Comparison of ENCODE assay signal across 8 cellular contexts in genomic region chr1:66253330-66253921, GRCh38.
DNase-seq lines count a peak whose midpoint lies in the region; ATAC-seq and TF ChIP-seq lines count a peak whose summit lies in the region.

No MANE protein-coding gene starts in this region.

- no peak overlapping the region for H3K4me3 Mint-ChIP-seq in T-helper 17 cell

- TF ChIP-seq CTCF in fibroblast of pulmonary artery (IDR thresholded peaks at IDR 0.05; ENCODE audit: low read length, missing control alignments), result peak; percentile 84
- peak in 1 of 3 donors; percentile 32 for TF ChIP-seq CTCF in omental fat pad (IDR thresholded peaks at IDR 0.05)

- peak; percentile 87 for ATAC-seq in GM18499 (IDR thresholded peaks at IDR 0.05; ENCODE audit: insufficient read depth, unreplicated experiment)
- peak; percentile 79 for ATAC-seq in HG02798 (IDR thresholded peaks at IDR 0.05; ENCODE audit: poor library complexity, unreplicated experiment)
- peak; percentile 88 for ATAC-seq in T-helper 17 cell
- peak; percentile 78 for ATAC-seq in omental fat pad (ENCODE audit: low FRiP score)

- H3K36me3 Mint-ChIP-seq in T-helper 17 cell (ENCODE audit: low read depth), result peaks cover 3% of the 10 kb centered on the region

- no peaks in the 10 kb centered on the region for H3K27me3 Mint-ChIP-seq in T-helper 17 cell

- DNase-seq in Ammon's horn (ENCODE audit: low spot score), result peak; percentile 88
- peak; percentile 79 for DNase-seq in NCI-H1105 treated with DMSO at 0.1 percent for 48 hours (lab: John Stamatoyannopoulos, UW)
- DNase-seq in T-helper 17 cell, result no peak
- DNase-seq in fibroblast of pulmonary artery (ENCODE audit: low read depth), result peak; percentile 88
- no peak for DNase-seq in omental fat pad (ENCODE audit: low spot score)
- DNase-seq in 8988T, result no peak

- no peaks in the 10 kb centered on the region for H3K9me3 ChIP-seq in T-helper 17 cell (ENCODE audit: control insufficient read depth, low read length, poor library complexity, severe bottlenecking)

- H3K27ac Mint-ChIP-seq in T-helper 17 cell, result no peak overlapping the region

- H3K4me1 Mint-ChIP-seq in T-helper 17 cell, result peaks cover 35% of the 10 kb centered on the region

- no peak overlapping the region for H3K4me3 ChIP-seq in fibroblast of pulmonary artery (replicated peaks; ENCODE audit: low read depth, low read length)

Comparison
In these comparisons a context has a peak if more than half of its experiments do, and no peak if none do; other contexts are left out.
1. DNase-seq: peak in Ammon's horn (single experiment), NCI-H1105 treated with DMSO at 0.1 percent for 48 hours (single experiment) and fibroblast of pulmonary artery (single experiment); none in T-helper 17 cell (0 of 3), omental fat pad (single experiment) and 8988T (single experiment).
2. Peak in every context shown above with its lines, with median percentiles within 50 percentile points of each other: ATAC-seq.